1 cellular context compared by ENCODE assay signal in genomic region chr1:27132624-27133023, GRCh38.
TF ChIP-seq lines count a peak whose summit lies in the region.

No MANE protein-coding gene starts in this region.

TF ChIP-seq in IMR-90, 13 proteins besides CTCF, POLR2A, EP300 and RAD21:
- TF ChIP-seq ELK1 (IDR thresholded peaks at IDR 0.05; ENCODE audit: borderline replicate concordance, low read depth, low read length): no peak
- TF ChIP-seq CEBPB (IDR thresholded peaks at IDR 0.05; ENCODE audit: low read depth, low read length): no peak
- TF ChIP-seq FOS (IDR thresholded peaks at IDR 0.05; ENCODE audit: low read depth, low read length): no peak
- TF ChIP-seq USF2 (IDR thresholded peaks at IDR 0.05; ENCODE audit: low read depth, low read length): no peak
- no peak for TF ChIP-seq MAFK (IDR thresholded peaks at IDR 0.05; ENCODE audit: low read depth, low read length)
- no peak for TF ChIP-seq CHD1 (IDR thresholded peaks at IDR 0.05; ENCODE audit: low read depth, low read length)
- TF ChIP-seq MXI1 (IDR thresholded peaks at IDR 0.05; ENCODE audit: borderline replicate concordance, low read depth, low read length): no peak
- no peak for TF ChIP-seq RFX5 (IDR thresholded peaks at IDR 0.05; ENCODE audit: low read depth, low read length)
- no peak for TF ChIP-seq BHLHE40 (IDR thresholded peaks at IDR 0.05; ENCODE audit: low read depth, low read length)
- TF ChIP-seq MAZ (IDR thresholded peaks at IDR 0.05; ENCODE audit: borderline replicate concordance, low read depth, low read length): no peak
